In the genomic region with DNA sequence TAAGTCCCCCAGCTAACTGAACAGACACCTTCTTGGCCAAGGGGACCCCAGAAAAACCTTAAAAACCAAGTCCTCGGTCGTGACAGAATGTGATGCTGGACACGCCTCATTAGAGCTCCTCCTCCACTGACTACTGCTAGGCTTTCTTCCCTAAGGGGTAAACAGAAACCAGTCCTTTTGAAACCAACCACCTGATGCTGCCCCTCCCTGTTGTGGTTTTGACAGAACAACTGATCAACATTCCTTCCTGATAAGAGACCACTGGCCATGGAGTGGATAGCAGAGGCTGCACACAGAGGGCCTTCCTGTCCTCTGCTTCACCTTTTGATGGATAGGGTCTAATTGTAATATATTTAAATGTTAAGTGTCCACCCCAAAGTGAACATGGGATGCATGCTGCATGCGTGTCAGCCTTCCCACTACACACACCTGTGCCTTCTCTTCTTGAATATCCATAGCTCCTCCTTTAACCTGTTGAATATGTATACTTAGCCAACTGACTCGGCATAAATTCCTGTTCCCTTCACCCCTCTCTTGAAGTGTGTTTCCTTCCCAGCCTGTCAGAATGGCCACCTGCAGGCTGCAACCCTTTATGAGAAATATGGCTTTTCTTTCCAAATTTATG, we compare ENCODE assay signal across 9 cellular contexts. TPM values are rescaled to one million over a fixed set of nuclear protein-coding genes. Genes with fewer than 3 reads are reported as not detected.
DNase-seq lines count a peak whose midpoint lies in the region; ATAC-seq, FAIRE-seq and TF ChIP-seq lines count a peak whose summit lies in the region.
"Had no signal": no experiment of that assay in that cellular context is flagged by ENCODE, and none has a peak within 500 bp of the region (broad histone marks: within the 10 kb centered on the region; RNA-seq: fewer than 3 reads in every experiment).

No MANE protein-coding gene starts in this region.

- ATAC-seq in GM18907 (IDR thresholded peaks at IDR 0.05; ENCODE audit: unreplicated experiment) (peak; percentile 63), HG02678 (IDR thresholded peaks at IDR 0.05; ENCODE audit: unreplicated experiment) (peak; percentile 68), lung (ENCODE audit: insufficient read depth, low FRiP score) (peak; percentile 47)

- DNase-seq in NCI-H526 treated with DMSO at 0.1 percent for 48 hours (lab: John Stamatoyannopoulos, UW) (peak; percentile 40), lung (ENCODE audit: low spot score) (no peak), frontal cortex (ENCODE audit: low spot score in 2 of 2) (no peak), tibial artery (no peak), DMS114 treated with DMSO at 0.1 percent for 48 hours (lab: John Stamatoyannopoulos, UW; ENCODE audit: unreplicated experiment) (no peak), foreskin fibroblast (no peak)

- H3K27ac ChIP-seq in lung (ENCODE audit: low read depth in 1 of 2, low read length in 1 of 2) (no peak overlapping the region), tibial artery (no peak overlapping the region)

- H3K27me3 ChIP-seq in lung (ENCODE audit: control insufficient read depth, insufficient read depth) (no peaks in the 10 kb centered on the region), tibial artery (no peaks in the 10 kb centered on the region)

- WGBS in lung, 2 donors: 74 to 78% methylated on average over 5 of the region's 5 CpGs

- intact Hi-C loops in tibial artery (cut with DNase I; ENCODE audit: low total_unique reads): no loop called here

- TF ChIP-seq CTCF in lung (IDR thresholded peaks at IDR 0.05; ENCODE audit: control extremely low read depth, extremely low read depth): no peak
- TF ChIP-seq CTCF in tibial artery (IDR thresholded peaks at IDR 0.05): no peak
- TF ChIP-seq CTCF in foreskin fibroblast (IDR thresholded peaks at IDR 0.05; ENCODE audit: low read depth, low read length): no peak

- H3K36me3 ChIP-seq in lung (ENCODE audit: control insufficient read depth in 2 of 2, insufficient read depth in 2 of 2, low read length in 2 of 2) (no peaks in the 10 kb centered on the region), tibial artery (no peaks in the 10 kb centered on the region)

- no peaks in the 10 kb centered on the region for H3K9me3 ChIP-seq in lung (ENCODE audit: control insufficient read depth in 2 of 2, insufficient read depth in 1 of 2, low read length in 1 of 2)
- H3K9me3 ChIP-seq in tibial artery: no peaks in the 10 kb centered on the region

- no peak for FAIRE-seq in frontal cortex (lab: Jason Lieb, UNC)
- FAIRE-seq: colon had no signal

- H3K4me1 ChIP-seq in lung (ENCODE audit: control insufficient read depth in 2 of 2, insufficient read depth in 2 of 2, low read length in 2 of 2) (no peaks in the 10 kb centered on the region), tibial artery (no peaks in the 10 kb centered on the region)

- H3K4me3 ChIP-seq in lung (no peak overlapping the region), tibial artery (no peak overlapping the region), foreskin fibroblast (ENCODE audit: low read depth in 1 of 2, low read length in 2 of 2) (no peak overlapping the region)

RNA-seq across cellular contexts. Expression of a gene that starts 27.9 kb away (rescaled TPM):
- total RNA-seq in lung: 1 to 10 TPM; 1.5 to 6.8 TPM
- polyA plus RNA-seq in lung: 1 to 10 TPM in 1 of 2 donors, under 1 TPM in 1; 0.48 to 1.2 TPM
- 4.1 TPM for total RNA-seq in frontal cortex
